Comparison of ENCODE assay signal across 19 cellular contexts in genomic region chr6:163188746-163189145, GRCh38.
DNase-seq lines count a peak whose midpoint lies in the region; ATAC-seq, FAIRE-seq and TF ChIP-seq lines count a peak whose summit lies in the region.
"Had no signal": no experiment of that assay in that cellular context is flagged by ENCODE, and none has a peak within 500 bp of the region (broad histone marks: within the 10 kb centered on the region; RNA-seq: fewer than 3 reads in every experiment).

No MANE protein-coding gene starts in this region.

- no peak overlapping the region for H3K9ac ChIP-seq in astrocyte (ENCODE audit: low read length)
- H3K9ac ChIP-seq: GM23248 had no signal

- H2AFZ ChIP-seq in astrocyte (ENCODE audit: low read depth, low read length), result no peak overlapping the region
- H2AFZ ChIP-seq: GM23248 had no signal

- H3K4me2 ChIP-seq in astrocyte (ENCODE audit: low read length), result no peak overlapping the region

- H3K9me3 ChIP-seq in astrocyte (ENCODE audit: insufficient read depth, low read depth, low read length), result no peaks in the 10 kb centered on the region

- H3K27ac Mint-ChIP-seq in astrocyte (ENCODE audit: unreplicated experiment), result no peak overlapping the region
- H3K27ac Mint-ChIP-seq: CD14-positive monocyte; CD8-positive, alpha-beta T cell had no signal

- no peaks in the 10 kb centered on the region for H3K36me3 Mint-ChIP-seq in astrocyte (ENCODE audit: low read depth, unreplicated experiment)
- H3K36me3 Mint-ChIP-seq: CD14-positive monocyte; CD8-positive, alpha-beta T cell had no signal

- H3K27ac ChIP-seq in astrocyte (ENCODE audit: low read depth, low read length) (no peak overlapping the region), layer of hippocampus (ENCODE audit: low read depth, low read length) (peak overlapping the region; percentile 99), temporal lobe (ENCODE audit: low read depth, low read length) (peak overlapping the region; percentile 100)
- H3K27ac ChIP-seq: 22Rv1, GM23248, HL-60 had no signal

- H4K20me1 ChIP-seq in astrocyte (ENCODE audit: insufficient read depth, low read length), result no peaks in the 10 kb centered on the region

- ATAC-seq in HG02884 (IDR thresholded peaks at IDR 0.05; ENCODE audit: unreplicated experiment), result no peak
- ATAC-seq: CD8-positive, alpha-beta T cell; HCT116 had no signal

- H3K4me3 Mint-ChIP-seq in astrocyte (ENCODE audit: unreplicated experiment), result no peak overlapping the region
- H3K4me3 Mint-ChIP-seq: CD14-positive monocyte; CD8-positive, alpha-beta T cell had no signal

- H3K4me1 ChIP-seq in astrocyte (ENCODE audit: insufficient read depth, low read length), result no peaks in the 10 kb centered on the region

- peaks cover 5% of the 10 kb centered on the region for H3K27me3 Mint-ChIP-seq in astrocyte (ENCODE audit: low read depth, unreplicated experiment)

- no peaks in the 10 kb centered on the region for H3K27me3 ChIP-seq in astrocyte (ENCODE audit: insufficient read depth, low read length)
- H3K27me3 ChIP-seq in layer of hippocampus (ENCODE audit: control insufficient read depth, insufficient read depth, low read length), result no peaks in the 10 kb centered on the region

- no peak for TF ChIP-seq CTCF in astrocyte (IDR thresholded peaks at IDR 0.05; ENCODE audit: insufficient read depth, low read depth, low read length)

- no peak overlapping the region for H3K4me3 ChIP-seq in astrocyte (ENCODE audit: insufficient read depth, low read depth, low read length)
- H3K4me3 ChIP-seq: GM23248 had no signal

- H3K36me3 ChIP-seq in astrocyte (ENCODE audit: insufficient read depth, low read length), result no peaks in the 10 kb centered on the region

- H3K79me2 ChIP-seq in astrocyte (ENCODE audit: insufficient read depth, low read length), result no peaks in the 10 kb centered on the region

- H3K9me3 Mint-ChIP-seq in astrocyte (ENCODE audit: unreplicated experiment), result peaks cover 8% of the 10 kb centered on the region
- H3K9me3 Mint-ChIP-seq: CD8-positive, alpha-beta T cell had no signal

- FAIRE-seq in astrocyte (lab: Jason Lieb, UNC), result no peak
- FAIRE-seq: D721Med, H54 had no signal

- peaks cover 11% of the 10 kb centered on the region for H3K4me1 Mint-ChIP-seq in astrocyte (ENCODE audit: low read depth, unreplicated experiment)

- peak; percentile 8 for DNase-seq in Daoy (ENCODE audit: low read depth)
- peak; percentile 75 for DNase-seq in astrocyte (ENCODE audit: low read depth)
- DNase-seq in NCI-H2196 treated with DMSO at 0.1 percent for 48 hours (lab: John Stamatoyannopoulos, UW; ENCODE audit: unreplicated experiment), result no peak
- no peak for DNase-seq in EL
- DNase-seq: CD8-positive, alpha-beta T cell; COR-L47; DMS153; DMS79 treated with DMSO at 0.1 percent for 48 hours; GF-D8; GM23248 had no signal

Comparison
In these comparisons a context has a peak if more than half of its experiments do, and no peak if none do; other contexts are left out.
1. DNase-seq: peak in Daoy (single experiment) and astrocyte (single experiment); none in NCI-H2196 treated with DMSO at 0.1 percent for 48 hours (single experiment) and EL (single experiment).